ENCODE assay signal across 23 cellular contexts in the genomic region with DNA sequence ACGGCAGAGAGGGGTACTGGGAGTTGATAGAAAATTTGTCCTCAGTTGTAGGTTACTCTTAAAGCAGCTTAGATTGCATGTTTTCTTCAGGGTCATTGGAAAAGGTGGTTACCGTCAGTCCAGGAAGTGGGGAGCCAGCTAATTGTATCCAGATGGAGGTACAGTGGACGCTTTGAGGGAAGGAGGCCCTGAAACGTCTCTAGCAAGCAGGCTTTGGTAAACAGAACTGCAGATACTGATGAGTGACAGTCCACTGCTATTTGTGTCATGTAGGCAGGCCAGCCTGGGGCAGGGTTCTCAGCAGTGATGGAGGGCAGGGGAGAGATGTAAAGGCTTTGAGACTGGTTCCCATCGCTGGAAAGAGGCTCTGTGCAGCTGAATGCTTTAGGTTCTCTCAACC. TPM values are rescaled to one million over a fixed set of nuclear protein-coding genes. Genes with fewer than 3 reads are reported as not detected.
DNase-seq lines count a peak whose midpoint lies in the region; ATAC-seq and TF ChIP-seq lines count a peak whose summit lies in the region.
"Had no signal": no experiment of that assay in that cellular context is flagged by ENCODE, and none has a peak within 500 bp of the region (broad histone marks: within the 10 kb centered on the region; RNA-seq: fewer than 3 reads in every experiment).

No MANE protein-coding gene starts in this region.

- H3K27ac Mint-ChIP-seq in CD4-positive, alpha-beta T cell: no peak overlapping the region
- H3K27ac Mint-ChIP-seq in brain (peak overlapping the region in 3 of 5 experiments; percentile 26 to 75 (median 68)), neural crest cell (ENCODE audit: unreplicated experiment) (no peak overlapping the region)
- H3K27ac Mint-ChIP-seq in activated CD4-positive, alpha-beta memory T cell treated with anti-CD3 and anti-CD28 coated beads, Interleukin-2, amount 10 ng/mL, durations not matched to agents 7 days and 5 days: no peak overlapping the region
- H3K27ac Mint-ChIP-seq: activated B cell treated with CpG ODN at 0.5 μM for 24 hours; activated T-cell treated with anti-CD3 and anti-CD28 coated beads, Interleukin-2, amount 50 U/mL, for 72 hours had no signal

- TF ChIP-seq CTCF in CD4-positive, alpha-beta T cell (IDR thresholded peaks at IDR 0.05): no peak
- TF ChIP-seq CTCF in brain (conservative IDR thresholded peaks at IDR 0.05) (no peak), neural crest cell (conservative IDR thresholded peaks at IDR 0.05) (no peak)

- H3K27me3 Mint-ChIP-seq in CD4-positive, alpha-beta T cell: no peaks in the 10 kb centered on the region
- H3K27me3 Mint-ChIP-seq in brain (no peaks in the 10 kb centered on the region), neural crest cell (ENCODE audit: low read depth) (no peaks in the 10 kb centered on the region)
- no peaks in the 10 kb centered on the region for H3K27me3 Mint-ChIP-seq in activated CD4-positive, alpha-beta memory T cell treated with anti-CD3 and anti-CD28 coated beads, Interleukin-2, amount 10 ng/mL, durations not matched to agents 7 days and 5 days
- H3K27me3 Mint-ChIP-seq: activated B cell treated with CpG ODN at 0.5 μM for 24 hours; naive thymus-derived CD4-positive, alpha-beta T cell had no signal

- peak overlapping the region; percentile 88 for H3K4me3 Mint-ChIP-seq in CD4-positive, alpha-beta T cell
- H3K4me3 Mint-ChIP-seq in brain (peak overlapping the region in 4 of 5 experiments; percentile 43 to 98 (median 94)), neural crest cell (peak overlapping the region; percentile 47)
- H3K4me3 Mint-ChIP-seq in activated CD4-positive, alpha-beta memory T cell treated with anti-CD3 and anti-CD28 coated beads, Interleukin-2, amount 10 ng/mL, durations not matched to agents 7 days and 5 days: no peak overlapping the region

- peaks cover 35% of the 10 kb centered on the region for H3K4me1 Mint-ChIP-seq in CD4-positive, alpha-beta T cell (ENCODE audit: low read depth)
- peaks cover 24% of the 10 kb centered on the region for H3K4me1 Mint-ChIP-seq in brain
- peaks cover 23% of the 10 kb centered on the region for H3K4me1 Mint-ChIP-seq in neural crest cell
- peaks cover 31% of the 10 kb centered on the region for H3K4me1 Mint-ChIP-seq in activated CD4-positive, alpha-beta memory T cell treated with anti-CD3 and anti-CD28 coated beads, Interleukin-2, amount 10 ng/mL, durations not matched to agents 7 days and 5 days

- CTCF ChIA-PET in CD4-positive, alpha-beta T cell (lab: Charles Lee): no interaction called here
- CTCF ChIA-PET in HEK293T (lab: Yijun Ruan, JAX): no interaction called here
- CTCF ChIA-PET in activated CD4-positive, alpha-beta memory T cell treated with anti-CD3 and anti-CD28 coated beads, Interleukin-2, amount 10 ng/mL, durations not matched to agents 7 days and 5 days (lab: Charles Lee): interaction anchor here (0.6 kb wide), 1 partner anchor 125 kb away, joined by 5 read pairs; no protein-coding TSS in a partner anchor

- intact Hi-C loops in CD4-positive, alpha-beta T cell (cut with DNase I, micrococcal nuclease): loop anchor here (5.0 kb wide), 2 partner anchors 54 to 116 kb away; partner anchors contain the start of genes JMJD6 (in 2 of the 2) and METTL23 (in 2 of the 2)

- no peaks in the 10 kb centered on the region for H3K9me3 ChIP-seq in CD4-positive, alpha-beta T cell (ENCODE audit: control insufficient read depth, low read length)
- H3K9me3 ChIP-seq: esophagus squamous epithelium, heart left ventricle, prostate gland, thoracic aorta had no signal

- POLR2A ChIA-PET in CD4-positive, alpha-beta T cell (lab: Charles Lee): no interaction called here
- POLR2A ChIA-PET in HEK293T (lab: Yijun Ruan, JAX): no interaction called here
- POLR2A ChIA-PET in activated CD4-positive, alpha-beta memory T cell treated with anti-CD3 and anti-CD28 coated beads, Interleukin-2, amount 10 ng/mL, durations not matched to agents 7 days and 5 days (lab: Charles Lee): interaction anchor here (3.3 kb wide), 1 partner anchor 12 kb away, joined by 32 read pairs; no protein-coding TSS in a partner anchor

- H3K36me3 Mint-ChIP-seq in CD4-positive, alpha-beta T cell (ENCODE audit: low read depth): no peaks in the 10 kb centered on the region
- H3K36me3 Mint-ChIP-seq in brain: no peaks in the 10 kb centered on the region
- H3K36me3 Mint-ChIP-seq in neural crest cell (ENCODE audit: low read depth): no peaks in the 10 kb centered on the region
- no peaks in the 10 kb centered on the region for H3K36me3 Mint-ChIP-seq in activated CD4-positive, alpha-beta memory T cell treated with anti-CD3 and anti-CD28 coated beads, Interleukin-2, amount 10 ng/mL, durations not matched to agents 7 days and 5 days (ENCODE audit: low read depth)

- H3K27me3 ChIP-seq in CD4-positive, alpha-beta T cell (ENCODE audit: control insufficient read depth, insufficient read depth, low read length): no peaks in the 10 kb centered on the region
- H3K27me3 ChIP-seq: esophagus squamous epithelium, heart left ventricle had no signal

- H3K27ac ChIP-seq in CD4-positive, alpha-beta T cell (ENCODE audit: low read depth, low read length): no peak overlapping the region
- H3K27ac ChIP-seq: esophagus squamous epithelium had no signal

- no peaks in the 10 kb centered on the region for H3K9me3 Mint-ChIP-seq in CD4-positive, alpha-beta T cell
- peaks cover 0 to 5% (median 0%) of the 10 kb centered on the region in 5 experiments for H3K9me3 Mint-ChIP-seq in brain
- peaks cover 4% of the 10 kb centered on the region for H3K9me3 Mint-ChIP-seq in neural crest cell
- no peaks in the 10 kb centered on the region for H3K9me3 Mint-ChIP-seq in activated CD4-positive, alpha-beta memory T cell treated with anti-CD3 and anti-CD28 coated beads, Interleukin-2, amount 10 ng/mL, durations not matched to agents 7 days and 5 days
- H3K9me3 Mint-ChIP-seq: activated B cell treated with CpG ODN at 0.5 μM for 24 hours had no signal

- ATAC-seq in CD4-positive, alpha-beta T cell (ENCODE audit: poor library complexity): no peak
- ATAC-seq: activated T-cell treated with anti-CD3 and anti-CD28 coated beads, Interleukin-2, amount 50 U/mL, for 72 hours; heart left ventricle; naive thymus-derived CD4-positive, alpha-beta T cell had no signal

- no peak for DNase-seq in CD4-positive, alpha-beta T cell
- peak; percentile 3 for DNase-seq in HEK293T (ENCODE audit: extremely low spot score)
- no peak for DNase-seq in neural crest cell (ENCODE audit: low read depth, low spot score)
- no peak for DNase-seq in activated CD4-positive, alpha-beta memory T cell treated with anti-CD3 and anti-CD28 coated beads, Interleukin-2, amount 10 ng/mL, durations not matched to agents 7 days and 5 days
- DNase-seq in effector CD8-positive, alpha-beta T cell (lab: John Stamatoyannopoulos, UW): no peak
- no peak for DNase-seq in stimulated activated CD4-positive, alpha-beta T cell treated with anti-CD3 and anti-CD28 coated beads, Interleukin-1b, Interleukin-23, amount 100 ng/mL, for 48 hours
- no peak for DNase-seq in NCI-H2029 (lab: John Stamatoyannopoulos, UW)
- DNase-seq: activated B cell treated with CpG ODN at 0.5 μM for 24 hours; activated CD8-positive, alpha-beta memory T cell treated with anti-CD3 and anti-CD28 coated beads for 24 hours; activated T-cell treated with anti-CD3 and anti-CD28 coated beads, Interleukin-2, amount 50 U/mL, for 72 hours; esophagus squamous epithelium; HCEC 1CT; heart left ventricle; islet precursor cell; naive thymus-derived CD4-positive, alpha-beta T cell; NCI-H2029 treated with DMSO at 0.1 percent for 48 hours; NCI-H510A; Right ventricle myocardium superior; small intestine had no signal

TF ChIP-seq in HEK293T, 16 proteins besides CTCF, POLR2A, EP300 and RAD21:
- TF ChIP-seq TARDBP (IDR thresholded peaks at IDR 0.05) (no peak), HDGF (IDR thresholded peaks at IDR 0.05; ENCODE audit: borderline replicate concordance) (no peak), FOXA1 (IDR thresholded peaks at IDR 0.05) (no peak), NFRKB (IDR thresholded peaks at IDR 0.05) (no peak), ELF4 (IDR thresholded peaks at IDR 0.05) (no peak), SP1 (IDR thresholded peaks at IDR 0.05) (no peak), SUZ12 (IDR thresholded peaks at IDR 0.05) (no peak), L3MBTL2 (conservative IDR thresholded peaks at IDR 0.05) (no peak), LEF1 (IDR thresholded peaks at IDR 0.05; ENCODE audit: borderline replicate concordance) (no peak)
TF ChIP-seq in HEK293T: peak in this region for 0.

RNA-seq across cellular contexts. Expression of gene ST6GALNAC1, which starts 30.2 kb away (rescaled TPM):
- 1 to 10 TPM; 1.8 to 2.5 TPM for total RNA-seq in CD4-positive, alpha-beta T cell
- 1.5 TPM for polyA plus RNA-seq in brain (ENCODE audit: insufficient read depth, low read depth, low replicate concordance)
- total RNA-seq in neural crest cell: not detected in 2 replicates
- total RNA-seq in activated CD4-positive, alpha-beta memory T cell treated with anti-CD3 and anti-CD28 coated beads, Interleukin-2, amount 10 ng/mL, durations not matched to agents 7 days and 5 days: 1 to 10 TPM; 3.1 to 4.0 TPM
- total RNA-seq: activated B cell treated with CpG ODN at 0.5 μM for 24 hours, lung microvascular endothelial cell had no signal

RNA-seq across cellular contexts. Expression of gene MXRA7, which starts 37.0 kb away (rescaled TPM):
- 10 to 100 TPM; 11.4 to 12.1 TPM for total RNA-seq in CD4-positive, alpha-beta T cell
- polyA plus RNA-seq in brain (ENCODE audit: insufficient read depth, low read depth, low replicate concordance): 119 TPM
- total RNA-seq in neural crest cell: 46.1 and 54.0 TPM in 2 replicates
- 1 to 10 TPM; 7.5 to 8.5 TPM for total RNA-seq in activated CD4-positive, alpha-beta memory T cell treated with anti-CD3 and anti-CD28 coated beads, Interleukin-2, amount 10 ng/mL, durations not matched to agents 7 days and 5 days

RNA-seq across cellular contexts. Expression of gene JMJD6, which starts 52.7 kb away (rescaled TPM):
- 100 to 1,000 TPM; 133 to 134 TPM for total RNA-seq in CD4-positive, alpha-beta T cell
- polyA plus RNA-seq in brain (ENCODE audit: insufficient read depth, low read depth, low replicate concordance): 29.4 TPM
- total RNA-seq in neural crest cell: 25.1 and 29.0 TPM in 2 replicates
- 10 to 100 TPM; 66.8 to 68.0 TPM for total RNA-seq in activated CD4-positive, alpha-beta memory T cell treated with anti-CD3 and anti-CD28 coated beads, Interleukin-2, amount 10 ng/mL, durations not matched to agents 7 days and 5 days

RNA-seq across cellular contexts. Expression of gene METTL23, which starts 52.9 kb away (rescaled TPM):
- total RNA-seq in CD4-positive, alpha-beta T cell: 10 to 100 TPM; 35.4 to 37.8 TPM
- polyA plus RNA-seq in brain (ENCODE audit: insufficient read depth, low read depth, low replicate concordance): 46.2 TPM
- 28.7 and 32.3 TPM in 2 replicates for total RNA-seq in neural crest cell
- total RNA-seq in activated CD4-positive, alpha-beta memory T cell treated with anti-CD3 and anti-CD28 coated beads, Interleukin-2, amount 10 ng/mL, durations not matched to agents 7 days and 5 days: 10 to 100 TPM; 43.0 to 48.0 TPM

Comparison
In these comparisons a context has a peak if more than half of its experiments do, and no peak if none do; other contexts are left out.
1. H3K27ac Mint-ChIP-seq: peak in brain (3 of 5); none in CD4-positive, alpha-beta T cell (single experiment), neural crest cell (single experiment) and activated CD4-positive, alpha-beta memory T cell treated with anti-CD3 and anti-CD28 coated beads, Interleukin-2, amount 10 ng/mL, durations not matched to agents 7 days and 5 days (single experiment).